ENCODE assay signal across 8 cellular contexts in the genomic region with DNA sequence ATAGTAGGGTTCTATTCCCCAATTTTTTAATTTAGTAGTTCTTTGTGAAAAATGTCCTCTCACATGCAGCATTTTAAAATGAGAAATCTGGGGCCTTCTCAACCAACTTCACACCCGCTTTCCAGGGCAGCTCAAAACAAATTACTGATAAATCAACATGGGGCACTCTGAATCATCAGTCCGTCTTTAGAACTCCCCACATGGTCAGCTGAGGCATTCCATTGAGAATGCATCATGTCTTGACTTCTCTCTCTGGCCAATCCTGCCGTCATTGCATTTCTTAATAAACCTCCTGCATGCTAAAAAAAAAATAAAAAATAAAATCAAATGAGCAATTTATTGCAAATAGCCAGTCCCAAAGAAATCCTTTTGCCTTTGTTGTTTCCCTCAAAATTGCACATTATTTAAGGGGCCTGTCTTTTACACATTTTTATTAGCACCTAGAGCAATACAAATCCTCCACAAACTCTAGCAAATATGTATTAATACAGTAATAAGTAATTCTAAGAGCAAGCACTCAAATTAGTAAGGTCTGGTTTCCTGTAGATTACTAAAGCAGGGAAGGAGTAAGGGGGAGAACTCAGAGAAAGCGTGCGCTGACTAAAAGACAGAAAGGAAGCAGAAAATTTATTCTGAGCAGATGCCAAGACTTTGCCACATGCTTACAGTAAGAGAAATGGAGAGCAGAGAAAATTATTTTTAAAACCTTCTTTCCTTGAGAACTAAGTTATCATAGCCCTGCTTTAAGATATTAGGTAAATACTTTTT.
DNase-seq lines count a peak whose midpoint lies in the region; ATAC-seq and TF ChIP-seq lines count a peak whose summit lies in the region.

No MANE protein-coding gene starts in this region.

- H3K36me3 Mint-ChIP-seq in stimulated activated naive CD8-positive, alpha-beta T cell treated with anti-CD3 and anti-CD28 coated beads, Interleukin-15, Interleukin-2, amounts not matched to agents 100 ng/mL and 50 ng/mL, for 24 hours (ENCODE audit: low read depth) = peaks cover 4% of the 10 kb centered on the region

- H3K9ac ChIP-seq in HCT116 (ENCODE audit: low read length) = no peak overlapping the region

- H3K27ac ChIP-seq in HCT116 (ENCODE audit: low read depth, low read length) = peak overlapping the region; percentile 19; the same call in 1 of the 2 replicates

- no peak overlapping the region for H2AFZ ChIP-seq in HCT116 (ENCODE audit: low read depth, low read length, poor library complexity, severe bottlenecking)

- peak; percentile 48 for ATAC-seq in GM18505 (IDR thresholded peaks at IDR 0.05; ENCODE audit: unreplicated experiment)
- ATAC-seq in HCT116 = peak; percentile 91
- ATAC-seq in GM18873 (IDR thresholded peaks at IDR 0.05; ENCODE audit: low FRiP score, unreplicated experiment) = no peak

- H3K9me3 ChIP-seq in HCT116 (ENCODE audit: control insufficient read depth in 1 of 2, insufficient read depth in 1 of 2, low read depth in 1 of 2, low read length in 2 of 2) = no peaks in the 10 kb centered on the region

- no peaks in the 10 kb centered on the region for H3K79me2 ChIP-seq in HCT116 (ENCODE audit: insufficient read depth, low read length)

- TF ChIP-seq RAD21 in HCT116 (IDR thresholded peaks at IDR 0.05; ENCODE audit: low read depth) = no peak

- H4K20me1 ChIP-seq in HCT116 (ENCODE audit: insufficient read depth) = no peaks in the 10 kb centered on the region

- H3K27me3 Mint-ChIP-seq in stimulated activated naive CD8-positive, alpha-beta T cell treated with anti-CD3 and anti-CD28 coated beads, Interleukin-15, Interleukin-2, amounts not matched to agents 100 ng/mL and 50 ng/mL, for 24 hours = no peaks in the 10 kb centered on the region

- TF ChIP-seq POLR2A in GM18505 (IDR thresholded peaks at IDR 0.05; ENCODE audit: borderline replicate concordance, extremely low read depth, insufficient read depth, insufficient read length) (no peak), HCT116 (IDR thresholded peaks at IDR 0.05; ENCODE audit: borderline replicate concordance, extremely low read depth, insufficient read depth, insufficient read length) (no peak)

- H3K27ac Mint-ChIP-seq in stimulated activated naive CD8-positive, alpha-beta T cell treated with anti-CD3 and anti-CD28 coated beads, Interleukin-15, Interleukin-2, amounts not matched to agents 100 ng/mL and 50 ng/mL, for 24 hours = peak overlapping the region; percentile 89

- RAD21 ChIA-PET in HCT116 (lab: Charles Lee; ENCODE audit: low non-redundant PET in 1 of 2, low total read pairs in 2 of 2, uncharacterized antibody in 2 of 2, unreplicated experiment in 2 of 2) = no interaction called here

- peaks cover 62% of the 10 kb centered on the region for H3K4me1 Mint-ChIP-seq in stimulated activated naive CD8-positive, alpha-beta T cell treated with anti-CD3 and anti-CD28 coated beads, Interleukin-15, Interleukin-2, amounts not matched to agents 100 ng/mL and 50 ng/mL, for 24 hours (ENCODE audit: low read depth)

- H3K9me3 Mint-ChIP-seq in stimulated activated naive CD8-positive, alpha-beta T cell treated with anti-CD3 and anti-CD28 coated beads, Interleukin-15, Interleukin-2, amounts not matched to agents 100 ng/mL and 50 ng/mL, for 24 hours = no peaks in the 10 kb centered on the region

- no peaks in the 10 kb centered on the region for H3K9me2 ChIP-seq in HCT116 (ENCODE audit: insufficient read depth)

- no peaks in the 10 kb centered on the region for H3K36me3 ChIP-seq in HCT116 (ENCODE audit: control insufficient read depth in 1 of 2, insufficient read depth in 2 of 2, low read length in 2 of 2)

- peak overlapping the region; percentile 35; the same call in 1 of the 2 replicates for H3K4me2 ChIP-seq in HCT116 (ENCODE audit: low read length)

- POLR2A ChIA-PET in HCT116 (lab: Charles Lee) = no interaction called here

- no peak for TF ChIP-seq CTCF in HCT116 (IDR thresholded peaks at IDR 0.05 in 2 of 3, conservative IDR thresholded peaks at IDR 0.05 in 1 of 3; ENCODE audit: borderline replicate concordance in 1 of 3, insufficient read depth in 1 of 3, low read depth in 2 of 3, low read length in 2 of 3)

- H3K4me3 ChIP-seq in HCT116 (replicated peaks in 1 of 2; ENCODE audit: low read depth in 1 of 2, low read length in 2 of 2) = no peak overlapping the region

- H3K27me3 ChIP-seq in HCT116 (ENCODE audit: insufficient read depth, low read length) = no peaks in the 10 kb centered on the region

- intact Hi-C loops in HCT116 (cut with micrococcal nuclease) = no loop called here

- peaks cover 17 to 21% of the 10 kb centered on the region in 2 experiments for H3K4me1 ChIP-seq in HCT116 (ENCODE audit: control insufficient read depth in 1 of 2, insufficient read depth in 2 of 2, low read length in 2 of 2)

- DNase-seq in HCT116 (ENCODE audit: low read depth, low spot score) (peak; percentile 51), RKO (ENCODE audit: low spot score) (peak; percentile 69), fibroblast of peridontal ligament (ENCODE audit: extremely low read depth) (peak; percentile 95), SHP77 (lab: John Stamatoyannopoulos, UW) (no peak), OCI-M2 (lab: John Stamatoyannopoulos, UW; ENCODE audit: unreplicated experiment) (no peak)

- no TSS peak for BruUV-seq in HCT116 (replicated peaks; lab: Mats Ljungman, UMichigan)

- peak overlapping the region; percentile 68 for H3K4me3 Mint-ChIP-seq in stimulated activated naive CD8-positive, alpha-beta T cell treated with anti-CD3 and anti-CD28 coated beads, Interleukin-15, Interleukin-2, amounts not matched to agents 100 ng/mL and 50 ng/mL, for 24 hours

- CTCF ChIA-PET in HCT116 (lab: Charles Lee) = no interaction called here

TF ChIP-seq in HCT116, 20 proteins besides CTCF, POLR2A, EP300 and RAD21:
- TF ChIP-seq JUND (IDR thresholded peaks at IDR 0.05) = peak; percentile 54; the same call in 1 of the 2 replicates
- TF ChIP-seq ZNF274 (IDR thresholded peaks at IDR 0.05; ENCODE audit: low read depth, low read length) = no peak
- peak; percentile 63 for TF ChIP-seq FOSL1 (IDR thresholded peaks at IDR 0.05; ENCODE audit: low read depth)
- TF ChIP-seq, protein P1, sequence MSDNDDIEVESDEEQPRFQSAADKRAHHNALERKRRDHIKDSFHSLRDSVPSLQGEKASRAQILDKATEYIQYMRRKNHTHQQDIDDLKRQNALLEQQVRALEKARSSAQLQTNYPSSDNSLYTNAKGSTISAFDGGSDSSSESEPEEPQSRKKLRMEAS (IDR thresholded peaks at IDR 0.05) = peak; percentile 58; the same call in 1 of the 2 replicates
- peak; percentile 23 for TF ChIP-seq YY1 (IDR thresholded peaks at IDR 0.05; ENCODE audit: extremely low read depth, insufficient replicate concordance, low read depth, low read length)
- no peak for TF ChIP-seq POLR2AphosphoS5 (IDR thresholded peaks at IDR 0.05; ENCODE audit: low read depth, low read length)

Comparison
In these comparisons a context has a peak if more than half of its experiments do, and no peak if none do; other contexts are left out.
1. DNase-seq: peak in HCT116 (single experiment), RKO (single experiment) and fibroblast of peridontal ligament (single experiment); none in SHP77 (0 of 2) and OCI-M2 (single experiment).